28 cellular contexts compared by ENCODE assay signal in genomic region chr3:137924628-137925027, GRCh38.
"Had no signal": no experiment of that assay in that cellular context is flagged by ENCODE, and none has a peak within 500 bp of the region (broad histone marks: within the 10 kb centered on the region; RNA-seq: fewer than 3 reads in every experiment).

No MANE protein-coding gene starts in this region.

- H3K4me1 Mint-ChIP-seq: stimulated activated effector memory CD8-positive, alpha-beta T cell treated with anti-CD3 and anti-CD28 coated beads, Interleukin-12 subunit alpha, Interleukin-12 subunit beta, amount 100 ng/mL, for 72 hours; stimulated activated memory B cell treated with anti-CD40 and anti-IgM and Interleukin-4, amounts not matched to agents 10 μg/mL and 1 μg/mL and 100 μg/mL, for 72 hours; stimulated activated naive B cell treated with anti-CD40 and anti-IgM and Interleukin-4, amounts not matched to agents 10 μg/mL and 1 μg/mL and 100 μg/mL, for 72 hours; stimulated activated naive CD8-positive, alpha-beta T cell treated with anti-CD3 and anti-CD28 coated beads, Interleukin-15, amount 100 ng/mL, for 72 hours had no signal

- H3K4me3 ChIP-seq: stomach, suprapubic skin, testis, thoracic aorta, thyroid gland, tibial artery, tibial nerve, transverse colon, upper lobe of left lung, upper lobe of right lung, uterus, vagina had no signal

- H3K27me3 ChIP-seq: stomach, suprapubic skin, testis, thyroid gland, tibial artery, tibial nerve, transverse colon, upper lobe of left lung, upper lobe of right lung, uterus, vagina had no signal

- H3K4me3 Mint-ChIP-seq: stimulated activated effector memory CD8-positive, alpha-beta T cell treated with anti-CD3 and anti-CD28 coated beads, Interleukin-12 subunit alpha, Interleukin-12 subunit beta, amount 100 ng/mL, for 72 hours; stimulated activated memory B cell treated with anti-CD40 and anti-IgM and Interleukin-4, amounts not matched to agents 10 μg/mL and 1 μg/mL and 100 μg/mL, for 72 hours; stimulated activated naive B cell treated with anti-CD40 and anti-IgM and Interleukin-4, amounts not matched to agents 10 μg/mL and 1 μg/mL and 100 μg/mL, for 72 hours; stimulated activated naive CD8-positive, alpha-beta T cell treated with anti-CD3 and anti-CD28 coated beads, Interleukin-15, amount 100 ng/mL, for 72 hours; stimulated activated naive CD8-positive, alpha-beta T cell treated with anti-CD3 and anti-CD28 coated beads, Interleukin-15, Interleukin-2, amounts not matched to agents 100 ng/mL and 50 ng/mL, for 24 hours; type B pancreatic cell had no signal

- H3K36me3 ChIP-seq: stomach, suprapubic skin, thoracic aorta, thyroid gland, tibial artery, tibial nerve, transverse colon, upper lobe of left lung, upper lobe of right lung, uterus, vagina had no signal

- H3K36me3 Mint-ChIP-seq: stimulated activated effector memory CD8-positive, alpha-beta T cell treated with anti-CD3 and anti-CD28 coated beads, Interleukin-12 subunit alpha, Interleukin-12 subunit beta, amount 100 ng/mL, for 72 hours; stimulated activated memory B cell treated with anti-CD40 and anti-IgM and Interleukin-4, amounts not matched to agents 10 μg/mL and 1 μg/mL and 100 μg/mL, for 72 hours; stimulated activated naive B cell treated with anti-CD40 and anti-IgM and Interleukin-4, amounts not matched to agents 10 μg/mL and 1 μg/mL and 100 μg/mL, for 72 hours; type B pancreatic cell had no signal

- H3K9me3 Mint-ChIP-seq: stimulated activated effector memory CD8-positive, alpha-beta T cell treated with anti-CD3 and anti-CD28 coated beads, Interleukin-12 subunit alpha, Interleukin-12 subunit beta, amount 100 ng/mL, for 72 hours; stimulated activated naive CD8-positive, alpha-beta T cell treated with anti-CD3 and anti-CD28 coated beads, Interleukin-15, amount 100 ng/mL, for 72 hours; stimulated activated naive CD8-positive, alpha-beta T cell treated with anti-CD3 and anti-CD28 coated beads, Interleukin-15, Interleukin-2, amounts not matched to agents 100 ng/mL and 50 ng/mL, for 24 hours; type B pancreatic cell had no signal

- H3K9me3 ChIP-seq: stomach, suprapubic skin, testis, thoracic aorta, thyroid gland, tibial artery, tibial nerve, transverse colon, upper lobe of left lung, upper lobe of right lung, uterus, vagina had no signal

- DNase-seq: stimulated activated CD4-positive, alpha-beta T cell treated with anti-CD3 and anti-CD28 coated beads, Interleukin-2, amount 100 ng/mL, for 48 hours; stimulated activated CD4-positive, alpha-beta T cell treated with anti-CD3 and anti-CD28 coated beads, Interleukin-4, amount 100 ng/mL, for 1 hour; stimulated activated CD4-positive, alpha-beta T cell treated with anti-CD3 and anti-CD28 coated beads, Interleukin-4, amount 100 ng/mL, for 24 hours; stimulated activated CD4-positive, alpha-beta T cell treated with anti-CD3 and anti-CD28 coated beads, Interleukin-4, amount 100 ng/mL, for 4 hours; stimulated activated CD8-positive, alpha-beta memory T cell treated with anti-CD3 and anti-CD28 coated beads, Interleukin-4, amount 100 ng/mL, for 48 hours; stimulated activated naive B cell treated with anti-CD40 and anti-IgM and Interleukin-4, amounts not matched to agents 10 μg/mL and 1 μg/mL and 100 μg/mL, for 72 hours; stimulated activated naive CD4-positive, alpha-beta T cell; stimulated activated naive CD4-positive, alpha-beta T cell treated with Interleukin-2 at 50 U/mL for 16 hours; stimulated activated naive CD8-positive, alpha-beta T cell treated with anti-CD3 and anti-CD28 coated beads, Interleukin-15, amount 100 ng/mL, for 72 hours; stimulated activated naive CD8-positive, alpha-beta T cell treated with anti-CD3 and anti-CD28 coated beads, Interleukin-15, Interleukin-2, amounts not matched to agents 100 U/mL and 50 U/mL, for 24 hours; stomach; substantia nigra; testis; thyroid gland; tibial artery; transverse colon; trophoblast cell; upper lobe of left lung; upper lobe of right lung; uterus had no signal

- H3K27ac Mint-ChIP-seq: stimulated activated effector memory CD8-positive, alpha-beta T cell treated with anti-CD3 and anti-CD28 coated beads, Interleukin-12 subunit alpha, Interleukin-12 subunit beta, amount 100 ng/mL, for 72 hours; stimulated activated memory B cell treated with anti-CD40 and anti-IgM and Interleukin-4, amounts not matched to agents 10 μg/mL and 1 μg/mL and 100 μg/mL, for 72 hours; stimulated activated naive B cell treated with anti-CD40 and anti-IgM and Interleukin-4, amounts not matched to agents 10 μg/mL and 1 μg/mL and 100 μg/mL, for 72 hours; stimulated activated naive CD8-positive, alpha-beta T cell treated with anti-CD3 and anti-CD28 coated beads, Interleukin-15, amount 100 ng/mL, for 72 hours; stimulated activated naive CD8-positive, alpha-beta T cell treated with anti-CD3 and anti-CD28 coated beads, Interleukin-15, Interleukin-2, amounts not matched to agents 100 ng/mL and 50 ng/mL, for 24 hours; type B pancreatic cell had no signal

- ATAC-seq: stimulated activated effector memory CD8-positive, alpha-beta T cell treated with anti-CD3 and anti-CD28 coated beads, Interleukin-12 subunit alpha, Interleukin-12 subunit beta, amount 100 ng/mL, for 72 hours; stimulated activated memory B cell treated with anti-CD40 and anti-IgM and Interleukin-4, amounts not matched to agents 10 μg/mL and 1 μg/mL and 100 μg/mL, for 72 hours; stimulated activated naive B cell treated with anti-CD40 and anti-IgM and Interleukin-4, amounts not matched to agents 10 μg/mL and 1 μg/mL and 100 μg/mL, for 72 hours; stimulated activated naive CD8-positive, alpha-beta T cell treated with anti-CD3 and anti-CD28 coated beads, Interleukin-15, amount 100 ng/mL, for 72 hours; stimulated activated naive CD8-positive, alpha-beta T cell treated with anti-CD3 and anti-CD28 coated beads, Interleukin-15, Interleukin-2, amounts not matched to agents 100 U/mL and 50 U/mL, for 24 hours; upper lobe of right lung had no signal

- H3K4me1 ChIP-seq: stomach, suprapubic skin, testis, thyroid gland, tibial artery, tibial nerve, transverse colon, upper lobe of left lung, upper lobe of right lung, uterus, vagina had no signal

- H3K27ac ChIP-seq: stomach, suprapubic skin, testis, thoracic aorta, thyroid gland, tibial artery, tibial nerve, transverse colon, upper lobe of left lung, upper lobe of right lung, uterus, vagina had no signal
